Comparison of ENCODE assay signal across 14 cellular contexts in genomic region chr22:20026996-20027601, GRCh38.
"Had no signal": no experiment of that assay in that cellular context is flagged by ENCODE, and none has a peak within 500 bp of the region (broad histone marks: within the 10 kb centered on the region; RNA-seq: fewer than 3 reads in every experiment).

No MANE protein-coding gene starts in this region.

- H3K36me3 ChIP-seq: cardiac muscle cell, colonic mucosa, WERI-Rb-1 had no signal

- H3K27ac ChIP-seq: cardiac muscle cell, colonic mucosa, esophagus muscularis mucosa, WERI-Rb-1 had no signal

- H3K36me3 Mint-ChIP-seq: activated naive CD4-positive, alpha-beta T cell treated with anti-CD3 and anti-CD28 coated beads, Interleukin-2, amount 50 U/mL, for 72 hours had no signal

- DNase-seq: activated CD4-positive, alpha-beta T cell treated with anti-CD3 and anti-CD28 coated beads, Interleukin-2, amount 50 U/mL, for 48 hours; activated CD8-positive, alpha-beta memory T cell treated with anti-CD3 and anti-CD28 coated beads, Interleukin-2, amount 10 ng/mL, durations not matched to agents 7 days and 5 days; activated effector memory CD4-positive, alpha-beta T cell treated with Interleukin-2 at 50 U/mL for 16 hours; activated T-cell treated with anti-CD3 and anti-CD28 coated beads, Interleukin-2, amount 50 U/mL, for 1 hour; colonic mucosa; nephron progenitor cell; stimulated activated CD4-positive, alpha-beta T cell treated with anti-CD3 and anti-CD28 coated beads, Interleukin-1b, Interleukin-23, amount 100 ng/mL, for 48 hours; WERI-Rb-1 had no signal

- H3K9me3 Mint-ChIP-seq: activated naive CD4-positive, alpha-beta T cell treated with anti-CD3 and anti-CD28 coated beads, Interleukin-2, amount 50 U/mL, for 72 hours; mesothelial cell of epicardium; nephron progenitor cell had no signal

- H3K27me3 ChIP-seq: cardiac muscle cell, colonic mucosa, esophagus muscularis mucosa had no signal

- H3K4me3 ChIP-seq: cardiac muscle cell, colonic mucosa, esophagus muscularis mucosa, lung had no signal

- H3K27me3 Mint-ChIP-seq: activated CD8-positive, alpha-beta memory T cell treated with anti-CD3 and anti-CD28 coated beads, Interleukin-2, amount 10 ng/mL, durations not matched to agents 7 days and 5 days had no signal

- ATAC-seq: activated CD8-positive, alpha-beta memory T cell treated with anti-CD3 and anti-CD28 coated beads, Interleukin-2, amount 10 ng/mL, durations not matched to agents 7 days and 5 days; activated naive CD4-positive, alpha-beta T cell treated with anti-CD3 and anti-CD28 coated beads, Interleukin-2, amount 50 U/mL, for 72 hours; sciatic nerve had no signal

- H3K27ac Mint-ChIP-seq: activated CD8-positive, alpha-beta memory T cell treated with anti-CD3 and anti-CD28 coated beads, Interleukin-2, amount 10 ng/mL, durations not matched to agents 7 days and 5 days; mesothelial cell of epicardium; nephron progenitor cell had no signal

- H3K4me3 Mint-ChIP-seq: activated CD8-positive, alpha-beta memory T cell treated with anti-CD3 and anti-CD28 coated beads, Interleukin-2, amount 10 ng/mL, durations not matched to agents 7 days and 5 days; mesothelial cell of epicardium; nephron progenitor cell had no signal

- H3K9me3 ChIP-seq: colonic mucosa, esophagus muscularis mucosa had no signal
